Comparison of ENCODE assay signal across 8 cellular contexts in genomic region chr16:85086347-85087291, GRCh38. TPM values are rescaled to one million over a fixed set of nuclear protein-coding genes. Genes with fewer than 3 reads are reported as not detected.
A peak's percentile ranks its signal among the peaks of the same experiment; 100 is the strongest.
DNase-seq lines count a peak whose midpoint lies in the region; ATAC-seq and FAIRE-seq lines count a peak whose summit lies in the region.

No MANE protein-coding gene starts in this region.

- peaks cover 6% of the 10 kb centered on the region for H3K4me1 ChIP-seq in right cardiac atrium (ENCODE audit: control insufficient read depth, insufficient read depth, low read length)
- peaks cover 0 to 1% of the 10 kb centered on the region in 2 donors for H3K4me1 ChIP-seq in small intestine (ENCODE audit: control insufficient read depth in 2 of 2, insufficient read depth in 1 of 2, low read depth in 1 of 2, low read length in 1 of 2)

- H3K9me3 ChIP-seq in right cardiac atrium (ENCODE audit: control insufficient read depth, low read length) (no peaks in the 10 kb centered on the region), small intestine (ENCODE audit: control insufficient read depth, low read depth) (no peaks in the 10 kb centered on the region)

- intact Hi-C loops in right cardiac atrium (cut with DNase I): loop anchor here in 1 of 4 donors (10.0 kb wide), 2 partner anchors 92 to 332 kb away; no protein-coding TSS in a partner anchor

- H3K27ac ChIP-seq in right cardiac atrium (ENCODE audit: low read length) (no peak overlapping the region), small intestine (ENCODE audit: low read depth in 1 of 2, low read length in 1 of 2) (peak overlapping the region; percentile 16 to 68)

- peaks cover 12% of the 10 kb centered on the region for H3K4me1 Mint-ChIP-seq in activated naive CD8-positive, alpha-beta T cell treated with anti-CD3 and anti-CD28 coated beads, Interleukin-2, amount 50 U/mL, for 24 hours

- no peak overlapping the region for H3K4me3 Mint-ChIP-seq in activated naive CD8-positive, alpha-beta T cell treated with anti-CD3 and anti-CD28 coated beads, Interleukin-2, amount 50 U/mL, for 24 hours

- H3K27me3 ChIP-seq in right cardiac atrium (ENCODE audit: control insufficient read depth, insufficient read depth): no peaks in the 10 kb centered on the region
- no peaks in the 10 kb centered on the region for H3K27me3 ChIP-seq in small intestine (ENCODE audit: control insufficient read depth in 2 of 2, insufficient read depth in 2 of 2, low read length in 2 of 2)

- H3K27me3 Mint-ChIP-seq in activated naive CD8-positive, alpha-beta T cell treated with anti-CD3 and anti-CD28 coated beads, Interleukin-2, amount 50 U/mL, for 24 hours: no peaks in the 10 kb centered on the region

- ATAC-seq in activated naive CD8-positive, alpha-beta T cell treated with anti-CD3 and anti-CD28 coated beads, Interleukin-2, amount 50 U/mL, for 24 hours: peak; percentile 87
- ATAC-seq in right cardiac atrium (peak; percentile 60 to 61), HG02884 (IDR thresholded peaks at IDR 0.05; ENCODE audit: unreplicated experiment) (no peak)

- FAIRE-seq in small intestine (lab: Jason Lieb, UNC): no peak

- no peaks in the 10 kb centered on the region for H3K36me3 Mint-ChIP-seq in activated naive CD8-positive, alpha-beta T cell treated with anti-CD3 and anti-CD28 coated beads, Interleukin-2, amount 50 U/mL, for 24 hours (ENCODE audit: low read depth)

- WGBS in right cardiac atrium: 75% methylated on average over 37 of the region's 37 CpGs
- WGBS in small intestine, 3 donors: 49 to 67% (median 60%) methylated on average over 36 to 37 of the region's 37 CpGs

- no peaks in the 10 kb centered on the region for H3K36me3 ChIP-seq in small intestine (ENCODE audit: control insufficient read depth in 2 of 2, insufficient read depth in 2 of 2, low read length in 2 of 2)

- no peak overlapping the region for H3K27ac Mint-ChIP-seq in activated naive CD8-positive, alpha-beta T cell treated with anti-CD3 and anti-CD28 coated beads, Interleukin-2, amount 50 U/mL, for 24 hours

- DNase-seq in NCI-H2227 (lab: John Stamatoyannopoulos, UW; ENCODE audit: unreplicated experiment): peak; percentile 38
- no peak for DNase-seq in NCI-H2227 treated with DMSO at 0.1 percent for 48 hours (lab: John Stamatoyannopoulos, UW)
- DNase-seq in KG1 (lab: John Stamatoyannopoulos, UW): peak; percentile 43
- peak; percentile 35 to 47 for DNase-seq in SW 1271 (lab: John Stamatoyannopoulos, UW)
- peak; percentile 81 for DNase-seq in activated naive CD8-positive, alpha-beta T cell treated with anti-CD3 and anti-CD28 coated beads, Interleukin-2, amount 50 U/mL, for 24 hours
- DNase-seq in right cardiac atrium: peak; percentile 80 to 93 (median 89)
- DNase-seq in small intestine: peak; percentile 94

- H3K4me3 ChIP-seq in right cardiac atrium (ENCODE audit: low read length) (no peak overlapping the region), small intestine (ENCODE audit: low read depth in 1 of 2, low read length in 2 of 2) (no peak overlapping the region)

- H3K9me3 Mint-ChIP-seq in activated naive CD8-positive, alpha-beta T cell treated with anti-CD3 and anti-CD28 coated beads, Interleukin-2, amount 50 U/mL, for 24 hours: no peaks in the 10 kb centered on the region

RNA-seq across cellular contexts. Expression of gene CIBAR2, which starts 25.7 kb away (rescaled TPM):
- not detected for total RNA-seq in right cardiac atrium
- polyA plus RNA-seq in right cardiac atrium (0.09 TPM), small intestine (1 to 10 TPM in 1 of 3 donors, under 1 TPM in 1, not detected in 1; 0.19 to 3.0 TPM)

RNA-seq across cellular contexts. Expression of gene KIAA0513, which starts 59.0 kb away (rescaled TPM):
- total RNA-seq in right cardiac atrium: 10 to 100 TPM; 10.9 to 13.5 (median 12.6) TPM
- polyA plus RNA-seq in right cardiac atrium (6.7 TPM), small intestine (1 to 10 TPM; 2.9 to 8.1 (median 4.6) TPM)
